1 cellular context compared by ENCODE assay signal in the genomic region with DNA sequence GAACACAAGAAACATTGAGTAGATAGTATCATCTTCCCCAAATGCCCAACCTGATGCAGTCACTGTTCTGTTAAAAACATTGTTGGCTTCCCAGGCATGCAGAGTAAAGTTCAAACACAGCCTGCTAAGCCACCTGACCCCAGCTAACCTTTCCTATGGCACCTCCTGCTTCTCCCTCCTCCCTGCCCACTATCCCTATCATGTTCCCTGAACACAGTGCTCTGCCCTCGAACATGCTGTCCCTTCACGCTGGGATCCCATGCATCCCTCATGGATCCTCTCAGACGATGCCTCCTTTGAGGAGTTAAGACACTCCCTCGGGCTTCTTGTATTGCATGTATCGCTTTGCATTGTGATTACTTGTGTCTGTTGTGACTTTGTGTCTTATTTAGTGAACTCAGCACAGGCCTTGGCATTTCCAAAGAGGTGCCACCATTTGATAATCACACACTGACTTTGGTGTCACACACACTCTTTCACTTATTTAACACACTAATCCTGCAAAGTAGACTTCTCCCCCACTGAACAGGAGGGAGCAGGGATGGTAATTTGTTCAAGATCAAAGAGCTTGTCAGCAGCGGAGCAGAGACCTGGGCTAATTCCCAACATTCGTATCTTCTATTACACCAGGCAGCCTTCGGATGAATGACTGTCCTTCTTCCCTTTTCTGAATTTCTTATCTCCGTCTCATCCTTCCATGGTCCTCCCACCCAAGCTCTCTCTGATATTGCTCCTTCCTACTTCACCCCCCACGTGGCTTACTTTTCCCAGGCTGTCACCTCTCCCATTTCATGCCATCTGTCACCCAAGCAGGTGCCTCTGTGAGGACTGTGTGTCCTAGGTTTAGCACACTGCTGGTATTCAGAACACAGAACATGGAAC.
TF ChIP-seq lines count a peak whose summit lies in the region.

No MANE protein-coding gene starts in this region.

TF ChIP-seq in K562, 482 proteins besides CTCF, POLR2A, EP300 and RAD21 (continued from another document and continues in another):
- TF ChIP-seq, protein P1, sequence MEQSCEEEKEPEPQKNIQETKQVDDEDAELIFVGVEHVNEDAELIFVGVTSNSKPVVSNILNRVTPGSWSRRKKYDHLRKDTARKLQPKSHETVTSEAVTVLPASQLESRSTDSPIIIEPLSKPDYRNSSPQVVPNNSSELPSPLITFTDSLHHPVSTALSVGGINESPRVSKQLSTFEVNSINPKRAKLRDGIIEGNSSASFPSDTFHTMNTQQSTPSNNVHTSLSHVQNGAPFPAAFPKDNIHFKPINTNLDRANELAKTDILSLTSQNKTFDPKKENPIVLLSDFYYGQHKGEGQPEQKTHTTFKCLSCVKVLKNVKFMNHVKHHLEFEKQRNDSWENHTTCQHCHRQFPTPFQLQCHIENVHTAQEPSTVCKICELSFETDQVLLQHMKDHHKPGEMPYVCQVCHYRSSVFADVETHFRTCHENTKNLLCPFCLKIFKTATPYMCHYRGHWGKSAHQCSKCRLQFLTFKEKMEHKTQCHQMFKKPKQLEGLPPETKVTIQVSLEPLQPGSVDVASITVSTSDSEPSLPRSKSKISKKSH (CRISPR knock-in tag; IDR thresholded peaks at IDR 0.05), result no peak
- TF ChIP-seq, protein P2, sequence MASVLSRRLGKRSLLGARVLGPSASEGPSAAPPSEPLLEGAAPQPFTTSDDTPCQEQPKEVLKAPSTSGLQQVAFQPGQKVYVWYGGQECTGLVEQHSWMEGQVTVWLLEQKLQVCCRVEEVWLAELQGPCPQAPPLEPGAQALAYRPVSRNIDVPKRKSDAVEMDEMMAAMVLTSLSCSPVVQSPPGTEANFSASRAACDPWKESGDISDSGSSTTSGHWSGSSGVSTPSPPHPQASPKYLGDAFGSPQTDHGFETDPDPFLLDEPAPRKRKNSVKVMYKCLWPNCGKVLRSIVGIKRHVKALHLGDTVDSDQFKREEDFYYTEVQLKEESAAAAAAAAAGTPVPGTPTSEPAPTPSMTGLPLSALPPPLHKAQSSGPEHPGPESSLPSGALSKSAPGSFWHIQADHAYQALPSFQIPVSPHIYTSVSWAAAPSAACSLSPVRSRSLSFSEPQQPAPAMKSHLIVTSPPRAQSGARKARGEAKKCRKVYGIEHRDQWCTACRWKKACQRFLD (CRISPR knock-in tag; IDR thresholded peaks at IDR 0.05), result 0 out of 2 replicates have a peak, but pooled peaks have one; percentile 5
- TF ChIP-seq PPARD (CRISPR knock-in tag; IDR thresholded peaks at IDR 0.05), result no peak
- TF ChIP-seq HNRNPL (IDR thresholded peaks at IDR 0.05; ENCODE audit: low read depth, low read length), result no peak
- no peak for TF ChIP-seq FUS (optimal IDR thresholded peaks at IDR 0.05; ENCODE audit: low read depth, low read length)
- no peak for TF ChIP-seq DACH1 (IDR thresholded peaks at IDR 0.05; ENCODE audit: partially characterized antibody)
- TF ChIP-seq, protein P3, sequence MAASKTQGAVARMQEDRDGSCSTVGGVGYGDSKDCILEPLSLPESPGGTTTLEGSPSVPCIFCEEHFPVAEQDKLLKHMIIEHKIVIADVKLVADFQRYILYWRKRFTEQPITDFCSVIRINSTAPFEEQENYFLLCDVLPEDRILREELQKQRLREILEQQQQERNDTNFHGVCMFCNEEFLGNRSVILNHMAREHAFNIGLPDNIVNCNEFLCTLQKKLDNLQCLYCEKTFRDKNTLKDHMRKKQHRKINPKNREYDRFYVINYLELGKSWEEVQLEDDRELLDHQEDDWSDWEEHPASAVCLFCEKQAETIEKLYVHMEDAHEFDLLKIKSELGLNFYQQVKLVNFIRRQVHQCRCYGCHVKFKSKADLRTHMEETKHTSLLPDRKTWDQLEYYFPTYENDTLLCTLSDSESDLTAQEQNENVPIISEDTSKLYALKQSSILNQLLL (CRISPR knock-in tag; IDR thresholded peaks at IDR 0.05; ENCODE audit: borderline replicate concordance), result no peak
- no peak for TF ChIP-seq PTBP1 (IDR thresholded peaks at IDR 0.05; ENCODE audit: low read depth, low read length)
- peak; percentile 55 for TF ChIP-seq NFIC (IDR thresholded peaks at IDR 0.05)
- TF ChIP-seq CBX5 (IDR thresholded peaks at IDR 0.05; ENCODE audit: borderline replicate concordance, low read depth), result no peak
- TF ChIP-seq SNIP1 (IDR thresholded peaks at IDR 0.05; ENCODE audit: low read depth), result no peak
- no peak; the same call in 1 of the 2 replicates for TF ChIP-seq LARP7 (IDR thresholded peaks at IDR 0.05)
- TF ChIP-seq, protein P4, sequence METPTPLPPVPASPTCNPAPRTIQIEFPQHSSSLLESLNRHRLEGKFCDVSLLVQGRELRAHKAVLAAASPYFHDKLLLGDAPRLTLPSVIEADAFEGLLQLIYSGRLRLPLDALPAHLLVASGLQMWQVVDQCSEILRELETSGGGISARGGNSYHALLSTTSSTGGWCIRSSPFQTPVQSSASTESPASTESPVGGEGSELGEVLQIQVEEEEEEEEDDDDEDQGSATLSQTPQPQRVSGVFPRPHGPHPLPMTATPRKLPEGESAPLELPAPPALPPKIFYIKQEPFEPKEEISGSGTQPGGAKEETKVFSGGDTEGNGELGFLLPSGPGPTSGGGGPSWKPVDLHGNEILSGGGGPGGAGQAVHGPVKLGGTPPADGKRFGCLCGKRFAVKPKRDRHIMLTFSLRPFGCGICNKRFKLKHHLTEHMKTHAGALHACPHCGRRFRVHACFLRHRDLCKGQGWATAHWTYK (CRISPR knock-in tag; IDR thresholded peaks at IDR 0.05), result no peak
- TF ChIP-seq GATAD2A (IDR thresholded peaks at IDR 0.05), result no peak
- TF ChIP-seq SIN3B (IDR thresholded peaks at IDR 0.05; ENCODE audit: low read depth), result no peak
- peak; percentile 49 for TF ChIP-seq WHSC1 (IDR thresholded peaks at IDR 0.05; ENCODE audit: low read length)
- TF ChIP-seq, protein P5, sequence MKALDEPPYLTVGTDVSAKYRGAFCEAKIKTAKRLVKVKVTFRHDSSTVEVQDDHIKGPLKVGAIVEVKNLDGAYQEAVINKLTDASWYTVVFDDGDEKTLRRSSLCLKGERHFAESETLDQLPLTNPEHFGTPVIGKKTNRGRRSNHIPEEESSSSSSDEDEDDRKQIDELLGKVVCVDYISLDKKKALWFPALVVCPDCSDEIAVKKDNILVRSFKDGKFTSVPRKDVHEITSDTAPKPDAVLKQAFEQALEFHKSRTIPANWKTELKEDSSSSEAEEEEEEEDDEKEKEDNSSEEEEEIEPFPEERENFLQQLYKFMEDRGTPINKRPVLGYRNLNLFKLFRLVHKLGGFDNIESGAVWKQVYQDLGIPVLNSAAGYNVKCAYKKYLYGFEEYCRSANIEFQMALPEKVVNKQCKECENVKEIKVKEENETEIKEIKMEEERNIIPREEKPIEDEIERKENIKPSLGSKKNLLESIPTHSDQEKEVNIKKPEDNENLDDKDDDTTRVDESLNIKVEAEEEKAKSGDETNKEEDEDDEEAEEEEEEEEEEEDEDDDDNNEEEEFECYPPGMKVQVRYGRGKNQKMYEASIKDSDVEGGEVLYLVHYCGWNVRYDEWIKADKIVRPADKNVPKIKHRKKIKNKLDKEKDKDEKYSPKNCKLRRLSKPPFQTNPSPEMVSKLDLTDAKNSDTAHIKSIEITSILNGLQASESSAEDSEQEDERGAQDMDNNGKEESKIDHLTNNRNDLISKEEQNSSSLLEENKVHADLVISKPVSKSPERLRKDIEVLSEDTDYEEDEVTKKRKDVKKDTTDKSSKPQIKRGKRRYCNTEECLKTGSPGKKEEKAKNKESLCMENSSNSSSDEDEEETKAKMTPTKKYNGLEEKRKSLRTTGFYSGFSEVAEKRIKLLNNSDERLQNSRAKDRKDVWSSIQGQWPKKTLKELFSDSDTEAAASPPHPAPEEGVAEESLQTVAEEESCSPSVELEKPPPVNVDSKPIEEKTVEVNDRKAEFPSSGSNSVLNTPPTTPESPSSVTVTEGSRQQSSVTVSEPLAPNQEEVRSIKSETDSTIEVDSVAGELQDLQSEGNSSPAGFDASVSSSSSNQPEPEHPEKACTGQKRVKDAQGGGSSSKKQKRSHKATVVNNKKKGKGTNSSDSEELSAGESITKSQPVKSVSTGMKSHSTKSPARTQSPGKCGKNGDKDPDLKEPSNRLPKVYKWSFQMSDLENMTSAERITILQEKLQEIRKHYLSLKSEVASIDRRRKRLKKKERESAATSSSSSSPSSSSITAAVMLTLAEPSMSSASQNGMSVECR (CRISPR knock-in tag; IDR thresholded peaks at IDR 0.05), result no peak
- no peak for TF ChIP-seq PHF21A (IDR thresholded peaks at IDR 0.05; ENCODE audit: borderline replicate concordance, low read depth)
- TF ChIP-seq SPI1 (IDR thresholded peaks at IDR 0.05; ENCODE audit: borderline replicate concordance, low read depth, low read length), result no peak
- no peak for TF ChIP-seq RBM39 (optimal IDR thresholded peaks at IDR 0.05; ENCODE audit: low read depth, low read length)
- TF ChIP-seq ZNF3 (CRISPR knock-in tag; IDR thresholded peaks at IDR 0.05), result no peak
- TF ChIP-seq ZNF668 (CRISPR knock-in tag; IDR thresholded peaks at IDR 0.05), result no peak
- TF ChIP-seq NONO (IDR thresholded peaks at IDR 0.05; ENCODE audit: low read depth in 2 of 2, low read length in 1 of 2), result no peak
- TF ChIP-seq SIX5 (IDR thresholded peaks at IDR 0.05; ENCODE audit: borderline replicate concordance in 1 of 2, insufficient read depth in 1 of 2, low read depth in 1 of 2, low read length in 2 of 2), result no peak
- no peak for TF ChIP-seq ZNF212 (CRISPR knock-in tag; IDR thresholded peaks at IDR 0.05)
- no peak for TF ChIP-seq POLR2B (IDR thresholded peaks at IDR 0.05; ENCODE audit: low read depth, partially characterized antibody)
- no peak for TF ChIP-seq ZNF133 (CRISPR knock-in tag; IDR thresholded peaks at IDR 0.05)
- TF ChIP-seq ZNF347 (CRISPR knock-in tag; IDR thresholded peaks at IDR 0.05; ENCODE audit: low read depth), result no peak
- no peak for TF ChIP-seq NR2C2 (CRISPR knock-in tag; IDR thresholded peaks at IDR 0.05)
- 0 out of 2 replicates have a peak, but pooled peaks have one; percentile 31 for TF ChIP-seq NR2C2 (tag; IDR thresholded peaks at IDR 0.05)
- no peak for TF ChIP-seq SMARCB1 (IDR thresholded peaks at IDR 0.05; ENCODE audit: insufficient read length, low read depth)
- no peak for TF ChIP-seq GTF2F1 (IDR thresholded peaks at IDR 0.05; ENCODE audit: low read depth, low read length)
- TF ChIP-seq, protein P6, sequence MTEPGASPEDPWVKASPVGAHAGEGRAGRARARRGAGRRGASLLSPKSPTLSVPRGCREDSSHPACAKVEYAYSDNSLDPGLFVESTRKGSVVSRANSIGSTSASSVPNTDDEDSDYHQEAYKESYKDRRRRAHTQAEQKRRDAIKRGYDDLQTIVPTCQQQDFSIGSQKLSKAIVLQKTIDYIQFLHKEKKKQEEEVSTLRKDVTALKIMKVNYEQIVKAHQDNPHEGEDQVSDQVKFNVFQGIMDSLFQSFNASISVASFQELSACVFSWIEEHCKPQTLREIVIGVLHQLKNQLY (CRISPR knock-in tag; conservative IDR thresholded peaks at IDR 0.05), result no peak
- TF ChIP-seq SOX6 (IDR thresholded peaks at IDR 0.05), result peak; percentile 52
- TF ChIP-seq RBBP5 (IDR thresholded peaks at IDR 0.05; ENCODE audit: borderline replicate concordance, insufficient read depth, low read length, poor library complexity, severe bottlenecking), result no peak
- TF ChIP-seq RHOXF2B (CRISPR knock-in tag; conservative IDR thresholded peaks at IDR 0.05), result no peak
- 0 out of 2 replicates have a peak, but pooled peaks have one; percentile 34 for TF ChIP-seq BRD4 (IDR thresholded peaks at IDR 0.05)
- TF ChIP-seq ARNT (IDR thresholded peaks at IDR 0.05), result no peak; a peak in 1 of 4 replicates
- no peak for TF ChIP-seq ATF7 (IDR thresholded peaks at IDR 0.05)
- no peak for TF ChIP-seq SLC30A9 (CRISPR knock-in tag; IDR thresholded peaks at IDR 0.05)
- peak in 1 of 2 experiments; percentile 74; a peak in 2 of 4 replicates for TF ChIP-seq KDM1A (IDR thresholded peaks at IDR 0.05)
- TF ChIP-seq, protein P7, sequence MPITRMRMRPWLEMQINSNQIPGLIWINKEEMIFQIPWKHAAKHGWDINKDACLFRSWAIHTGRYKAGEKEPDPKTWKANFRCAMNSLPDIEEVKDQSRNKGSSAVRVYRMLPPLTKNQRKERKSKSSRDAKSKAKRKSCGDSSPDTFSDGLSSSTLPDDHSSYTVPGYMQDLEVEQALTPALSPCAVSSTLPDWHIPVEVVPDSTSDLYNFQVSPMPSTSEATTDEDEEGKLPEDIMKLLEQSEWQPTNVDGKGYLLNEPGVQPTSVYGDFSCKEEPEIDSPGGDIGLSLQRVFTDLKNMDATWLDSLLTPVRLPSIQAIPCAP (CRISPR knock-in tag; IDR thresholded peaks at IDR 0.05; ENCODE audit: borderline replicate concordance), result no peak
- no peak for TF ChIP-seq KDM2B (CRISPR knock-in tag; IDR thresholded peaks at IDR 0.05)
- TF ChIP-seq MAFG (tag; conservative IDR thresholded peaks at IDR 0.05), result no peak
- no peak for TF ChIP-seq COPS2 (conservative IDR thresholded peaks at IDR 0.05)
- TF ChIP-seq MIER1 (IDR thresholded peaks at IDR 0.05; ENCODE audit: low read depth), result no peak
- no peak for TF ChIP-seq POLR2AphosphoS2 (IDR thresholded peaks at IDR 0.05; ENCODE audit: low read length)
- TF ChIP-seq ZNF197 (CRISPR knock-in tag; IDR thresholded peaks at IDR 0.05; ENCODE audit: low read depth), result no peak
- TF ChIP-seq MCM3 (IDR thresholded peaks at IDR 0.05), result no peak
- TF ChIP-seq SMARCC2 (IDR thresholded peaks at IDR 0.05; ENCODE audit: low read depth), result 0 out of 2 replicates have a peak, but pooled peaks have one; percentile 22
- TF ChIP-seq, protein P8, sequence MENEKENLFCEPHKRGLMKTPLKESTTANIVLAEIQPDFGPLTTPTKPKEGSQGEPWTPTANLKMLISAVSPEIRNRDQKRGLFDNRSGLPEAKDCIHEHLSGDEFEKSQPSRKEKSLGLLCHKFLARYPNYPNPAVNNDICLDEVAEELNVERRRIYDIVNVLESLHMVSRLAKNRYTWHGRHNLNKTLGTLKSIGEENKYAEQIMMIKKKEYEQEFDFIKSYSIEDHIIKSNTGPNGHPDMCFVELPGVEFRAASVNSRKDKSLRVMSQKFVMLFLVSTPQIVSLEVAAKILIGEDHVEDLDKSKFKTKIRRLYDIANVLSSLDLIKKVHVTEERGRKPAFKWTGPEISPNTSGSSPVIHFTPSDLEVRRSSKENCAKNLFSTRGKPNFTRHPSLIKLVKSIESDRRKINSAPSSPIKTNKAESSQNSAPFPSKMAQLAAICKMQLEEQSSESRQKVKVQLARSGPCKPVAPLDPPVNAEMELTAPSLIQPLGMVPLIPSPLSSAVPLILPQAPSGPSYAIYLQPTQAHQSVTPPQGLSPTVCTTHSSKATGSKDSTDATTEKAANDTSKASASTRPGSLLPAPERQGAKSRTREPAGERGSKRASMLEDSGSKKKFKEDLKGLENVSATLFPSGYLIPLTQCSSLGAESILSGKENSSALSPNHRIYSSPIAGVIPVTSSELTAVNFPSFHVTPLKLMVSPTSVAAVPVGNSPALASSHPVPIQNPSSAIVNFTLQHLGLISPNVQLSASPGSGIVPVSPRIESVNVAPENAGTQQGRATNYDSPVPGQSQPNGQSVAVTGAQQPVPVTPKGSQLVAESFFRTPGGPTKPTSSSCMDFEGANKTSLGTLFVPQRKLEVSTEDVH (IDR thresholded peaks at IDR 0.05; ENCODE audit: low read depth, partially characterized antibody), result no peak
- TF ChIP-seq NFYB (IDR thresholded peaks at IDR 0.05; ENCODE audit: extremely low read depth, insufficient read length), result no peak
- TF ChIP-seq SMC3 (conservative IDR thresholded peaks at IDR 0.05; ENCODE audit: insufficient read depth, low read depth, low read length), result no peak
- no peak for TF ChIP-seq MYNN (IDR thresholded peaks at IDR 0.05)
- TF ChIP-seq MYNN (CRISPR knock-in tag; IDR thresholded peaks at IDR 0.05), result no peak
- no peak for TF ChIP-seq ZFP30 (CRISPR knock-in tag; IDR thresholded peaks at IDR 0.05; ENCODE audit: borderline replicate concordance)
- TF ChIP-seq TCF3 (CRISPR knock-in tag; IDR thresholded peaks at IDR 0.05), result peak; percentile 85
